2 cellular contexts compared by ENCODE assay signal in the genomic region with DNA sequence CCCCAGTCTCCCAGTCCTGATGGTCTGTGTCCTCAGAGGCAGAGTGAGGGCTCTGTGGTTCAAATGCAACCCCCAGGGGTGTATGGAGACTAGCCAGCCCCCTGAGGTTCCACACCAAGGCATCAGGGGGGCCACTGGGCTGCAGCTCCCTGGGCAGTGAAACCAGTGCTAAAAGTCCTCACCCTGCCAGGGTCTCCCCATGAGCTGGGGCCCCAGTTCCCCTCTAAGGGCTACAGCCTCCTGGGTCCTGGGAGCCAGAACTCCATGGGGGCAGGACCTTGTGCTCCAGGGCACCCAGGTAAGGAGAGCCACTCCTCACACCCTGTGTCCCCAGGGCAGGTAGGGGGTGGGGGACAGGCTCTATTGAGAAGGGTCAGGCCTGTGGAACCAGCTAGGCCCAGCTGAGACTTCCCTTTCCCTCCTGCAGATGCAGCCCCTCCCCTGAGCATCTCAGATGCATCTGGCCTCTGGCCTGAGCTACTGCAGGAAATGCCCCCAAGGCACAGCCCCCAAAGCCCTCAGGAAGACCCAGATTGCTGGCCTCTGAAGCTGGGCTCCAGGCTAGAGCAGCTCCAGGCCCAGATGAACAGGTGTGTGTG.
TF ChIP-seq lines count a peak whose summit lies in the region.

No MANE protein-coding gene starts in this region.

TF ChIP-seq in SK-N-SH, 30 proteins besides CTCF, POLR2A, EP300 and RAD21 (continued from another document):
- TF ChIP-seq USF1 (IDR thresholded peaks at IDR 0.05; ENCODE audit: borderline replicate concordance, low read depth) (no peak), TEAD4 (IDR thresholded peaks at IDR 0.05; ENCODE audit: borderline replicate concordance, insufficient read depth) (no peak), NFIC (IDR thresholded peaks at IDR 0.05; ENCODE audit: borderline replicate concordance) (no peak), SIN3A (IDR thresholded peaks at IDR 0.05; ENCODE audit: borderline replicate concordance, low read depth, low read length) (no peak), FOXM1 (IDR thresholded peaks at IDR 0.05; ENCODE audit: low read depth) (no peak), RCOR1 (IDR thresholded peaks at IDR 0.05; ENCODE audit: low read length) (no peak), FOXJ3 (CRISPR knock-in tag; IDR thresholded peaks at IDR 0.05) (no peak), JUND (IDR thresholded peaks at IDR 0.05) (no peak), CHD2 (IDR thresholded peaks at IDR 0.05; ENCODE audit: low read length, partially characterized antibody) (no peak), GABPA (IDR thresholded peaks at IDR 0.05; ENCODE audit: low read depth) (no peak), TCF12 (IDR thresholded peaks at IDR 0.05) (no peak), MEF2A (IDR thresholded peaks at IDR 0.05; ENCODE audit: borderline replicate concordance, low read depth) (no peak), YY1 (IDR thresholded peaks at IDR 0.05; ENCODE audit: low read depth) (no peak)
- TF ChIP-seq, protein P1, sequence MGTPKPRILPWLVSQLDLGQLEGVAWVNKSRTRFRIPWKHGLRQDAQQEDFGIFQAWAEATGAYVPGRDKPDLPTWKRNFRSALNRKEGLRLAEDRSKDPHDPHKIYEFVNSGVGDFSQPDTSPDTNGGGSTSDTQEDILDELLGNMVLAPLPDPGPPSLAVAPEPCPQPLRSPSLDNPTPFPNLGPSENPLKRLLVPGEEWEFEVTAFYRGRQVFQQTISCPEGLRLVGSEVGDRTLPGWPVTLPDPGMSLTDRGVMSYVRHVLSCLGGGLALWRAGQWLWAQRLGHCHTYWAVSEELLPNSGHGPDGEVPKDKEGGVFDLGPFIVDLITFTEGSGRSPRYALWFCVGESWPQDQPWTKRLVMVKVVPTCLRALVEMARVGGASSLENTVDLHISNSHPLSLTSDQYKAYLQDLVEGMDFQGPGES (IDR thresholded peaks at IDR 0.05; ENCODE audit: low read depth, low read length): no peak
TF ChIP-seq in SK-N-SH: peak in this region for 0.

TF ChIP-seq in SK-N-SH treated with all-trans-retinoic acid at 6 μM for 48 hours, 23 proteins besides CTCF, POLR2A, EP300 and RAD21 (continued from another document):
- TF ChIP-seq CSRNP3 (CRISPR knock-in tag; IDR thresholded peaks at IDR 0.05): no peak
- TF ChIP-seq RARB (CRISPR knock-in tag; IDR thresholded peaks at IDR 0.05): no peak
